In genomic region chr13:35794734-35795389, GRCh38 we compare ENCODE assay signal across 17 cellular contexts.
"Had no signal": no experiment of that assay in that cellular context is flagged by ENCODE, and none has a peak within 500 bp of the region (broad histone marks: within the 10 kb centered on the region; RNA-seq: fewer than 3 reads in every experiment).

No MANE protein-coding gene starts in this region.

- H3K27ac ChIP-seq: epithelial cell of prostate, neutrophil, psoas muscle, spleen had no signal

- H3K4me3 ChIP-seq: psoas muscle, spleen had no signal

- H3K9me3 ChIP-seq: neutrophil, psoas muscle, spleen had no signal

- H3K36me3 ChIP-seq: neutrophil, spleen had no signal

- DNase-seq: effector memory CD8-positive, alpha-beta T cell; glutamatergic neuron; kidney; left colon; mammary epithelial cell; naive thymus-derived CD4-positive, alpha-beta T cell; psoas muscle; retina; spleen; stimulated activated CD4-positive, alpha-beta T cell treated with anti-CD3 and anti-CD28 coated beads, Interleukin-15, amount 100 ng/mL, for 24 hours; stimulated activated CD4-positive, alpha-beta T cell treated with anti-CD3 and anti-CD28 coated beads, Interleukin-1b, Interleukin-23, amount 100 ng/mL, for 48 hours; stimulated activated CD4-positive, alpha-beta T cell treated with anti-CD3 and anti-CD28 coated beads, Interleukin-4, amount 100 ng/mL, for 24 hours; stimulated activated naive B cell treated with anti-CD40 and anti-IgM and Interleukin-4, amounts not matched to agents 10 μg/mL and 1 μg/mL and 100 μg/mL, for 72 hours; stimulated activated naive CD8-positive, alpha-beta T cell treated with anti-CD3 and anti-CD28 coated beads, Interleukin-15, amount 100 ng/mL, for 72 hours; trophoblast cell had no signal

- ATAC-seq: effector memory CD8-positive, alpha-beta T cell; left colon; naive thymus-derived CD4-positive, alpha-beta T cell; psoas muscle; stimulated activated naive B cell treated with anti-CD40 and anti-IgM and Interleukin-4, amounts not matched to agents 10 μg/mL and 1 μg/mL and 100 μg/mL, for 72 hours; stimulated activated naive CD8-positive, alpha-beta T cell treated with anti-CD3 and anti-CD28 coated beads, Interleukin-15, amount 100 ng/mL, for 72 hours had no signal

- H3K27me3 ChIP-seq: neutrophil, spleen had no signal

- H3K4me1 ChIP-seq: psoas muscle, spleen had no signal
